1 cellular context compared by ENCODE assay signal in the genomic region with DNA sequence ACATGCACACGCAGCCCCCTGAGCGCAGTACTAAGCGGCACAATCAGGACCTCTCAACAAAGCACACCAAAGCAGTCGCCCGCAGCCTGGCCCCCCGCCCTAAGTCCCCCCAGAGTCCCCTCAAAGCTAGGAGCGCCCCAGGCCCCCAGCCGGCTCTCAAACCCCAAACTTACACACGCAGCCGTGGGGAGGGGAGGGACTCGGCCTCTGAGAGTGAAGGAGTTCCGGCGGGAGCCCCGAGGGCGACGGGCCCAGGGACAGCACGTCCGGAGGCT.
TF ChIP-seq lines count a peak whose summit lies in the region.

No MANE protein-coding gene starts in this region.

TF ChIP-seq in GM23338, 12 proteins besides CTCF, POLR2A, EP300 and RAD21 (continued from another document):
- TF ChIP-seq, protein P1, sequence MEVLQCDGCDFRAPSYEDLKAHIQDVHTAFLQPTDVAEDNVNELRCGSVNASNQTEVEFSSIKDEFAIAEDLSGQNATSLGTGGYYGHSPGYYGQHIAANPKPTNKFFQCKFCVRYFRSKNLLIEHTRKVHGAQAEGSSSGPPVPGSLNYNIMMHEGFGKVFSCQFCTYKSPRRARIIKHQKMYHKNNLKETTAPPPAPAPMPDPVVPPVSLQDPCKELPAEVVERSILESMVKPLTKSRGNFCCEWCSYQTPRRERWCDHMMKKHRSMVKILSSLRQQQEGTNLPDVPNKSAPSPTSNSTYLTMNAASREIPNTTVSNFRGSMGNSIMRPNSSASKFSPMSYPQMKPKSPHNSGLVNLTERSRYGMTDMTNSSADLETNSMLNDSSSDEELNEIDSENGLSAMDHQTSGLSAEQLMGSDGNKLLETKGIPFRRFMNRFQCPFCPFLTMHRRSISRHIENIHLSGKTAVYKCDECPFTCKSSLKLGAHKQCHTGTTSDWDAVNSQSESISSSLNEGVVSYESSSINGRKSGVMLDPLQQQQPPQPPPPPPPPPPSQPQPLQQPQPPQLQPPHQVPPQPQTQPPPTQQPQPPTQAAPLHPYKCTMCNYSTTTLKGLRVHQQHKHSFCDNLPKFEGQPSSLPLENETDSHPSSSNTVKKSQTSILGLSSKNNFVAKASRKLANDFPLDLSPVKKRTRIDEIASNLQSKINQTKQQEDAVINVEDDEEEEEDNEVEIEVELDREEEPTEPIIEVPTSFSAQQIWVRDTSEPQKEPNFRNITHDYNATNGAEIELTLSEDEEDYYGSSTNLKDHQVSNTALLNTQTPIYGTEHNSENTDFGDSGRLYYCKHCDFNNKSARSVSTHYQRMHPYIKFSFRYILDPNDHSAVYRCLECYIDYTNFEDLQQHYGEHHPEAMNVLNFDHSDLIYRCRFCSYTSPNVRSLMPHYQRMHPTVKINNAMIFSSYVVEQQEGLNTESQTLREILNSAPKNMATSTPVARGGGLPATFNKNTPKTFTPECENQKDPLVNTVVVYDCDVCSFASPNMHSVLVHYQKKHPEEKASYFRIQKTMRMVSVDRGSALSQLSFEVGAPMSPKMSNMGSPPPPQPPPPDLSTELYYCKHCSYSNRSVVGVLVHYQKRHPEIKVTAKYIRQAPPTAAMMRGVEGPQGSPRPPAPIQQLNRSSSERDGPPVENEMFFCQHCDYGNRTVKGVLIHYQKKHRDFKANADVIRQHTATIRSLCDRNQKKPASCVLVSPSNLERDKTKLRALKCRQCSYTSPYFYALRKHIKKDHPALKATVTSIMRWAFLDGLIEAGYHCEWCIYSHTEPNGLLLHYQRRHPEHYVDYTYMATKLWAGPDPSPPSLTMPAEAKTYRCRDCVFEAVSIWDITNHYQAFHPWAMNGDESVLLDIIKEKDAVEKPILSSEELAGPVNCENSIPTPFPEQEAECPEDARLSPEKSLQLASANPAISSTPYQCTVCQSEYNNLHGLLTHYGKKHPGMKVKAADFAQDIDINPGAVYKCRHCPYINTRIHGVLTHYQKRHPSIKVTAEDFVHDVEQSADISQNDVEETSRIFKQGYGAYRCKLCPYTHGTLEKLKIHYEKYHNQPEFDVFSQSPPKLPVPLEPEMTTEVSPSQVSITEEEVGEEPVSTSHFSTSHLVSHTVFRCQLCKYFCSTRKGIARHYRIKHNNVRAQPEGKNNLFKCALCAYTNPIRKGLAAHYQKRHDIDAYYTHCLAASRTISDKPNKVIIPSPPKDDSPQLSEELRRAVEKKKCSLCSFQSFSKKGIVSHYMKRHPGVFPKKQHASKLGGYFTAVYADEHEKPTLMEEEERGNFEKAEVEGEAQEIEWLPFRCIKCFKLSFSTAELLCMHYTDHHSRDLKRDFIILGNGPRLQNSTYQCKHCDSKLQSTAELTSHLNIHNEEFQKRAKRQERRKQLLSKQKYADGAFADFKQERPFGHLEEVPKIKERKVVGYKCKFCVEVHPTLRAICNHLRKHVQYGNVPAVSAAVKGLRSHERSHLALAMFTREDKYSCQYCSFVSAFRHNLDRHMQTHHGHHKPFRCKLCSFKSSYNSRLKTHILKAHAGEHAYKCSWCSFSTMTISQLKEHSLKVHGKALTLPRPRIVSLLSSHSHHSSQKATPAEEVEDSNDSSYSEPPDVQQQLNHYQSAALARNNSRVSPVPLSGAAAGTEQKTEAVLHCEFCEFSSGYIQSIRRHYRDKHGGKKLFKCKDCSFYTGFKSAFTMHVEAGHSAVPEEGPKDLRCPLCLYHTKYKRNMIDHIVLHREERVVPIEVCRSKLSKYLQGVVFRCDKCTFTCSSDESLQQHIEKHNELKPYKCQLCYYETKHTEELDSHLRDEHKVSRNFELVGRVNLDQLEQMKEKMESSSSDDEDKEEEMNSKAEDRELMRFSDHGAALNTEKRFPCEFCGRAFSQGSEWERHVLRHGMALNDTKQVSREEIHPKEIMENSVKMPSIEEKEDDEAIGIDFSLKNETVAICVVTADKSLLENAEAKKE (CRISPR knock-in tag; IDR thresholded peaks at IDR 0.05), result no peak
- no peak for TF ChIP-seq STAT1 (IDR thresholded peaks at IDR 0.05; ENCODE audit: unreplicated experiment)
- TF ChIP-seq CREB1 (CRISPR knock-in tag; IDR thresholded peaks at IDR 0.05; ENCODE audit: low read depth), result no peak
- TF ChIP-seq NANOG (IDR thresholded peaks at IDR 0.05; ENCODE audit: borderline replicate concordance), result no peak
- TF ChIP-seq EZH2 (IDR thresholded peaks at IDR 0.05; ENCODE audit: low read depth, unreplicated experiment), result peak; percentile 94
